ENCODE assay signal across 8 cellular contexts in genomic region chr21:32569261-32570230, GRCh38. TPM values are rescaled to one million over a fixed set of nuclear protein-coding genes. Genes with fewer than 3 reads are reported as not detected.
DNase-seq lines count a peak whose midpoint lies in the region; ATAC-seq, FAIRE-seq and TF ChIP-seq lines count a peak whose summit lies in the region.

No MANE protein-coding gene starts in this region.

- ATAC-seq in GM21529 (IDR thresholded peaks at IDR 0.05; ENCODE audit: unreplicated experiment) (peak; percentile 88), naive B cell (ENCODE audit: low read depth in 2 of 2) (peak; percentile 88 to 91)

- H3K4me3 Mint-ChIP-seq in activated T-helper 1 cell treated with anti-CD3 and anti-CD28 coated beads, Interleukin-12 subunit alpha, Interleukin-12 subunit beta, Interleukin-2, Interleukin-4 antibody, amounts not matched to agents 30 ng/mL and 10 ng/mL and 1 ng/mL, durations not matched to agents 14 hours and 24 hours and 36 hours: peak overlapping the region; percentile 88
- H3K4me3 Mint-ChIP-seq in naive B cell: peak overlapping the region; percentile 72 to 95 (median 92)

- DNase-seq in D721Med (ENCODE audit: insufficient read length, low spot score): peak; percentile 65
- peak; percentile 59 for DNase-seq in KG1 (lab: John Stamatoyannopoulos, UW)
- DNase-seq in Peyer's patch: peak; percentile 73 to 92 (median 79)
- DNase-seq in activated T-helper 1 cell treated with anti-CD3 and anti-CD28 coated beads, Interleukin-12 subunit alpha, Interleukin-12 subunit beta, Interleukin-2, Interleukin-4 antibody, amounts not matched to agents 30 ng/mL and 10 ng/mL and 1 ng/mL, durations not matched to agents 14 hours and 24 hours and 36 hours (ENCODE audit: low spot score): peak; percentile 67
- DNase-seq in fibroblast of mammary gland (ENCODE audit: low read depth): peak; percentile 79
- peak; percentile 58 for DNase-seq in naive B cell
- peak; percentile 67 to 71 for DNase-seq in stimulated activated CD8-positive, alpha-beta memory T cell treated with anti-CD3 and anti-CD28 coated beads, Interleukin-7, amount 100 ng/mL, for 4 hours (ENCODE audit: low read depth in 2 of 2)

- peak overlapping the region; percentile 54 to 73 (median 64) for H3K27ac ChIP-seq in Peyer's patch

- H3K27me3 Mint-ChIP-seq in activated T-helper 1 cell treated with anti-CD3 and anti-CD28 coated beads, Interleukin-12 subunit alpha, Interleukin-12 subunit beta, Interleukin-2, Interleukin-4 antibody, amounts not matched to agents 30 ng/mL and 10 ng/mL and 1 ng/mL, durations not matched to agents 14 hours and 24 hours and 36 hours (ENCODE audit: insufficient read depth): peaks cover 12% of the 10 kb centered on the region
- H3K27me3 Mint-ChIP-seq in naive B cell: peaks cover 22 to 52% (median 25%) of the 10 kb centered on the region in 3 donors

- H3K27ac Mint-ChIP-seq in activated T-helper 1 cell treated with anti-CD3 and anti-CD28 coated beads, Interleukin-12 subunit alpha, Interleukin-12 subunit beta, Interleukin-2, Interleukin-4 antibody, amounts not matched to agents 30 ng/mL and 10 ng/mL and 1 ng/mL, durations not matched to agents 14 hours and 24 hours and 36 hours: peak overlapping the region; percentile 57
- peak overlapping the region in 4 of 6 donors; percentile 12 to 46 (median 28) for H3K27ac Mint-ChIP-seq in naive B cell

- H3K4me1 ChIP-seq in Peyer's patch: peaks cover 0 to 8% (median 2%) of the 10 kb centered on the region in 4 donors

- peak overlapping the region; percentile 39 to 54 (median 54) for H3K4me3 ChIP-seq in Peyer's patch
- peak overlapping the region; percentile 70 for H3K4me3 ChIP-seq in fibroblast of mammary gland (ENCODE audit: control insufficient read depth, low read depth, low read length)

- no peaks in the 10 kb centered on the region for H3K36me3 ChIP-seq in Peyer's patch

- intact Hi-C loops in activated T-helper 1 cell treated with anti-CD3 and anti-CD28 coated beads, Interleukin-12 subunit alpha, Interleukin-12 subunit beta, Interleukin-2, Interleukin-4 antibody, amounts not matched to agents 30 ng/mL and 10 ng/mL and 1 ng/mL, durations not matched to agents 14 hours and 24 hours and 36 hours (cut with micrococcal nuclease): loop anchor here (1.0 to 5.0 kb wide), 7 partner anchors 31 to 201 kb away; partner anchors contain the start of genes CFAP298, EVA1C and URB1

- peaks cover 12% of the 10 kb centered on the region for H3K9me3 Mint-ChIP-seq in activated T-helper 1 cell treated with anti-CD3 and anti-CD28 coated beads, Interleukin-12 subunit alpha, Interleukin-12 subunit beta, Interleukin-2, Interleukin-4 antibody, amounts not matched to agents 30 ng/mL and 10 ng/mL and 1 ng/mL, durations not matched to agents 14 hours and 24 hours and 36 hours
- H3K9me3 Mint-ChIP-seq in naive B cell: peaks cover 0 to 12% (median 7%) of the 10 kb centered on the region in 7 donors

- no peaks in the 10 kb centered on the region for H3K27me3 ChIP-seq in Peyer's patch

- no peak for TF ChIP-seq POLR2A in Peyer's patch (IDR thresholded peaks at IDR 0.05)

- H3K36me3 Mint-ChIP-seq in activated T-helper 1 cell treated with anti-CD3 and anti-CD28 coated beads, Interleukin-12 subunit alpha, Interleukin-12 subunit beta, Interleukin-2, Interleukin-4 antibody, amounts not matched to agents 30 ng/mL and 10 ng/mL and 1 ng/mL, durations not matched to agents 14 hours and 24 hours and 36 hours (ENCODE audit: low read depth): peaks cover 5% of the 10 kb centered on the region
- peaks cover 4% of the 10 kb centered on the region in 2 donors for H3K36me3 Mint-ChIP-seq in naive B cell

- no peaks in the 10 kb centered on the region for H3K9me3 ChIP-seq in Peyer's patch

- TF ChIP-seq CTCF in D721Med (IDR thresholded peaks at IDR 0.05; ENCODE audit: insufficient read depth, missing control alignments) (peak; percentile 76), Peyer's patch (IDR thresholded peaks at IDR 0.05) (peak; percentile 40 to 81 (median 70)), fibroblast of mammary gland (conservative IDR thresholded peaks at IDR 0.05; ENCODE audit: control insufficient read depth, insufficient read depth, low read depth, low read length) (peak; percentile 94)

- no peak for FAIRE-seq in D721Med (lab: Jason Lieb, UNC)

- H3K4me1 Mint-ChIP-seq in activated T-helper 1 cell treated with anti-CD3 and anti-CD28 coated beads, Interleukin-12 subunit alpha, Interleukin-12 subunit beta, Interleukin-2, Interleukin-4 antibody, amounts not matched to agents 30 ng/mL and 10 ng/mL and 1 ng/mL, durations not matched to agents 14 hours and 24 hours and 36 hours (ENCODE audit: low read depth): peaks cover 21% of the 10 kb centered on the region
- H3K4me1 Mint-ChIP-seq in naive B cell: peaks cover 11 to 13% (median 12%) of the 10 kb centered on the region in 3 donors

RNA-seq across cellular contexts. Expression of gene TCP10L, which starts 15.8 kb away (rescaled TPM):
- 1 to 10 TPM in 1 of 4 donors, not detected in 3; 9.9 TPM for total RNA-seq in Peyer's patch
- total RNA-seq in activated T-helper 1 cell treated with anti-CD3 and anti-CD28 coated beads, Interleukin-12 subunit alpha, Interleukin-12 subunit beta, Interleukin-2, Interleukin-4 antibody, amounts not matched to agents 30 ng/mL and 10 ng/mL and 1 ng/mL, durations not matched to agents 14 hours and 24 hours and 36 hours: 0.59 and 0.93 TPM in 2 replicates
- under 1 TPM in 5 of 6 donors, not detected in 1; 0.28 to 1.00 (median 0.54) TPM for polyA plus RNA-seq in naive B cell (ENCODE audit: low read depth in 6 of 6)

RNA-seq across cellular contexts. Expression of gene CFAP298, which starts 42.6 kb away (rescaled TPM):
- total RNA-seq in Peyer's patch: 10 to 100 TPM; 17.3 to 28.0 (median 20.6) TPM
- total RNA-seq in activated T-helper 1 cell treated with anti-CD3 and anti-CD28 coated beads, Interleukin-12 subunit alpha, Interleukin-12 subunit beta, Interleukin-2, Interleukin-4 antibody, amounts not matched to agents 30 ng/mL and 10 ng/mL and 1 ng/mL, durations not matched to agents 14 hours and 24 hours and 36 hours: 52.9 and 54.6 TPM in 2 replicates
- 10 to 100 TPM; 54.8 to 65.4 (median 57.6) TPM for polyA plus RNA-seq in naive B cell (ENCODE audit: low read depth in 6 of 6)

Comparison
In these comparisons a context has a peak if more than half of its experiments do, and no peak if none do; other contexts are left out.
1. Peak in every context shown above with its lines: DNase-seq, ATAC-seq, H3K4me3 ChIP-seq and H3K27ac ChIP-seq.